Comparison of ENCODE assay signal across 8 cellular contexts in the genomic region with DNA sequence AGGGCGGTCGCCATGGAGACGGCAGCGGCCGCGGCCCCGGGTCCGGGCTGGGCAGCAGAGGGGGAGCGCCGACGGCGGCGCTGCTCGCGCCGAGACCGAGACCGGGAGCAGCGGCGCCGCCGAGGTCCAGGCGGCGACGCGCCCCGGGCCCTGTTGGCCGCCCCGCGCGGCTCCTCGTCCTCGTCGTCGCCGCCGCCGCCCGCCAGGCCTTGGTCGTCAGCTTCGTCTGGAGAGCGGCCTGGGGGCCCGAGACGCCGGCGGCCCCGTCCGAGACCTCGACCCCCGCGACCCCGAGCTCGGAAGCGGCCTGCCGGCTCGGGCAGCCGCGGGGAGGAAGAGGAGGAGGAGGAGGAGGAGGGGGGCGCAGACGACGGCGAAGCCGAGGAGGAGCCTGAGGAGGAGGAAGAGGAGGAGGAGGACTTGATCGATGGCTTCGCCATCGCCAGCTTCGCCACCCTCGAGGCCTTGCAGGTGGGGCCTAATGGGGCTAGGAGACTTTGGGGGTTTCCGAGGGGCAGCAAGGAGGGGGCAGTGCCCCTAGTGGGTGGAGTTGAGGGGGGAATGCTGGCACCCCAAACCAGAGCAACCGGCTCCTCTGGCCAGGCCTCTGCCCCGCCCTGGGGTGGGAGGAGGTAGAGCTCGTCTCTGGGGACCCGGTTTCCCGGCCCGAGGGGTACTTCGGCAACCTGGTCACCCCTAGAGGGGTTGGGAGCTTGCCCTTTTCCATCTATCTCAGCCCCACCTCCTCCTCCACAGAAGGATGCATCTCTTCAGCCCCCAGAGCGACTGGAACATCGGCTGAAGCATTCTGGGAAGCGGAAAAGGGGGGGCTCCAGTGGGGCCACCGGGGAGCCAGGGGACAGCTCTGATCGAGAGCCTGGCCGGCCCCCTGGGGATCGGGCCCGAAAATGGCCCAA. TPM values are rescaled to one million over a fixed set of nuclear protein-coding genes. Genes with fewer than 3 reads are reported as not detected.
DNase-seq lines count a peak whose midpoint lies in the region; ATAC-seq and TF ChIP-seq lines count a peak whose summit lies in the region.

No MANE protein-coding gene starts in this region.

- ATAC-seq in omental fat pad (ENCODE audit: low FRiP score) (no peak), GM21528 (IDR thresholded peaks at IDR 0.05; ENCODE audit: low FRiP score, unreplicated experiment) (no peak)

- peak; percentile 12 for DNase-seq in RWPE1 (ENCODE audit: low spot score)
- DNase-seq in stimulated activated CD4-positive, alpha-beta T cell treated with anti-CD3 and anti-CD28 coated beads, Interleukin-15, amount 100 ng/mL, for 24 hours = peak; percentile 65
- no peak for DNase-seq in middle frontal gyrus (ENCODE audit: extremely low spot score, low spot score)
- DNase-seq in omental fat pad (ENCODE audit: low spot score) = no peak

- CTCF ChIA-PET in RWPE1 (lab: Yijun Ruan, JAX) = interaction anchor here (1.1 to 1.3 kb wide), 3 partner anchors 15 to 124 kb away, joined by 4 to 8 read pairs (median 6); no protein-coding TSS in a partner anchor

- H3K27ac ChIP-seq in RWPE1 (peak overlapping the region; percentile 98), angular gyrus (ENCODE audit: low read depth, low read length) (peak overlapping the region; percentile 100)

- H3K9me3 ChIP-seq in iPS-15b (ENCODE audit: control insufficient read depth, insufficient read depth, low read length) = no peaks in the 10 kb centered on the region

- H3K4me1 ChIP-seq in iPS-15b (ENCODE audit: control insufficient read depth, insufficient read depth, low read length) = no peaks in the 10 kb centered on the region

- peak; percentile 12 for TF ChIP-seq POLR2A in GM15510 (IDR thresholded peaks at IDR 0.05; ENCODE audit: borderline replicate concordance, extremely low read depth, insufficient read length)

- H3K36me3 ChIP-seq in iPS-15b (ENCODE audit: control insufficient read depth, insufficient read depth, low read length) = peaks cover 3% of the 10 kb centered on the region

- H3K27me3 ChIP-seq in iPS-15b (ENCODE audit: control insufficient read depth, insufficient read depth, low read length) = peaks cover 36% of the 10 kb centered on the region

- H3K9ac ChIP-seq in iPS-15b (ENCODE audit: low read depth, low read length) = no peak overlapping the region

- 0 out of 2 replicates have a peak, but pooled peaks have one; percentile 6 for TF ChIP-seq CTCF in RWPE1 (conservative IDR thresholded peaks at IDR 0.05; ENCODE audit: low read depth)
- no peak for TF ChIP-seq CTCF in omental fat pad (IDR thresholded peaks at IDR 0.05)

- POLR2A ChIA-PET in RWPE1 (lab: Yijun Ruan, JAX; ENCODE audit: low non-redundant PET) = no interaction called here

- peak overlapping the region; percentile 96 for H3K4me3 ChIP-seq in iPS-15b (ENCODE audit: low read depth, low read length)

RNA-seq across cellular contexts. Expression of gene FBRS, which starts 1.5 kb away (rescaled TPM):
- 10 to 100 TPM; 15.4 to 49.7 (median 23.4) TPM for total RNA-seq in omental fat pad

RNA-seq across cellular contexts. Expression of gene PRR14, which starts 9.0 kb away (rescaled TPM):
- total RNA-seq in omental fat pad = 10 to 100 TPM; 12.7 to 50.4 (median 17.6) TPM

RNA-seq across cellular contexts. Expression of gene SRCAP, which starts 39.2 kb away (rescaled TPM):
- total RNA-seq in omental fat pad = 10 to 100 TPM; 15.9 to 40.4 (median 30.0) TPM

RNA-seq across cellular contexts. Expression of gene ZNF689, which starts 49.6 kb away (rescaled TPM):
- 1 to 10 TPM; 5.5 to 9.5 (median 7.0) TPM for total RNA-seq in omental fat pad

Comparison
In these comparisons a context has a peak if more than half of its experiments do, and no peak if none do; other contexts are left out.
1. DNase-seq: peak in RWPE1 (single experiment) and stimulated activated CD4-positive, alpha-beta T cell treated with anti-CD3 and anti-CD28 coated beads, Interleukin-15, amount 100 ng/mL, for 24 hours (single experiment); none in middle frontal gyrus (single experiment) and omental fat pad (single experiment).